In the genomic region with DNA sequence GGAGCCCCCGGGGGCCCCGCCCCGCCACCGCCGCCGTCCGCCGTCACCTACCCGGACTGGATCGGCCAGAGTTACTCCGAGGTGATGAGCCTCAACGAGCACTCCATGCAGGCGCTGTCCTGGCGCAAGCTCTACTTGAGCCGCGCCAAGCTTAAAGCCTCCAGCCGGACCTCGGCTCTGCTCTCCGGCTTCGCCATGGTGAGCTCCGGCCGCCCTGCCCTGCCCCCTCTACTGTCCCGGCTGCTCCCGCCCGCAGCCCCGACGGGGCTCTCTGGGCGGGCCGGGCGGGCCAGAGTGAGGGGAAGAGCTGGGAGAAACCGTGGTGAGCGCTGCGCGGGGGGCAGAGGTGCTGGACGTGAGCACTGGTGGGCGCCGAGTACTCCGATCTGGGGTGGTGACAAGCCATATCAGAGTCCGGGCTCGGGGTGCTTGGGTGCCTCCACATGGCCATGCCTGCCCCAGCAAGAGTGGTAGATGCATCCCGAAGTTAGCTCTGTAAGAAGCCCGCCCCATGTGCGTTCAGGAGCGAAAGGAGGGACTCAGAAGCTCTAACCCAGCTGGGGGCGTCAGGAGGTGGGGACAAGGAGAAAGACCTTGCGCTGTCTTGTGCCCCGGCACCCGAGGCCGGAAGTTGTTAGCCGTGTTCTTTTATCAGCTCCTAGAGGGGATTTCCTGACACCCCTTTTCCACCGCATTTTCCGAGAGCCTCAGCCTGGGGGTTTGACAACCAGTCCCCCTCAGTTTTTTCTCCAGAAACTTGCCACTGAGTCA, we compare ENCODE assay signal across 8 cellular contexts. TPM values are rescaled to one million over a fixed set of nuclear protein-coding genes. Genes with fewer than 3 reads are reported as not detected.
DNase-seq lines count a peak whose midpoint lies in the region; ATAC-seq and TF ChIP-seq lines count a peak whose summit lies in the region.

No MANE protein-coding gene starts in this region.

- H3K4me2 ChIP-seq in HCT116 (ENCODE audit: low read length), result peak overlapping the region; percentile 96

- H4K20me1 ChIP-seq in HCT116 (ENCODE audit: insufficient read depth), result no peaks in the 10 kb centered on the region

- peak overlapping the region; percentile 95 for H3K9ac ChIP-seq in HCT116 (ENCODE audit: low read length)

- peak overlapping the region; percentile 90 for H3K4me3 ChIP-seq in GM12875 (ENCODE audit: low read depth, low read length)
- H3K4me3 ChIP-seq in HCT116 (replicated peaks in 1 of 2; ENCODE audit: low read depth in 1 of 2, low read length in 2 of 2), result peak overlapping the region; percentile 86 to 87

- H3K79me2 ChIP-seq in HCT116 (ENCODE audit: insufficient read depth, low read length), result peaks cover 46% of the 10 kb centered on the region

- no peaks in the 10 kb centered on the region for H3K36me3 ChIP-seq in HCT116 (ENCODE audit: control insufficient read depth in 1 of 2, insufficient read depth in 2 of 2, low read length in 2 of 2)

- H3K9me2 ChIP-seq in HCT116 (ENCODE audit: insufficient read depth), result no peaks in the 10 kb centered on the region

- H3K27ac ChIP-seq in HCT116 (ENCODE audit: low read depth, low read length) (peak overlapping the region; percentile 79), caudate nucleus (ENCODE audit: low read depth, low read length) (no peak overlapping the region)

- intact Hi-C loops in HCT116 (cut with micrococcal nuclease), result loop anchor here (5.0 kb wide), 2 partner anchors 35 to 125 kb away; no protein-coding TSS in a partner anchor

- H3K27me3 ChIP-seq in HCT116 (ENCODE audit: insufficient read depth, low read length), result no peaks in the 10 kb centered on the region

- no peaks in the 10 kb centered on the region for H3K9me3 ChIP-seq in HCT116 (ENCODE audit: control insufficient read depth in 1 of 2, insufficient read depth in 1 of 2, low read depth in 1 of 2, low read length in 2 of 2)

- H2AFZ ChIP-seq in HCT116 (ENCODE audit: low read depth, low read length, poor library complexity, severe bottlenecking), result no peak overlapping the region

- CTCF ChIA-PET in HCT116 (lab: Charles Lee), result interaction anchor here (0.6 to 4.2 kb wide), 4 partner anchors 10 to 167 kb away, joined by 3 to 27 read pairs (median 4); no protein-coding TSS in a partner anchor

- no peak for TF ChIP-seq POLR2A in HCT116 (IDR thresholded peaks at IDR 0.05; ENCODE audit: borderline replicate concordance, extremely low read depth, insufficient read depth, insufficient read length)

- no peak for TF ChIP-seq RAD21 in HCT116 (IDR thresholded peaks at IDR 0.05; ENCODE audit: low read depth)

- RAD21 ChIA-PET in HCT116 (lab: Charles Lee; ENCODE audit: low non-redundant PET in 1 of 2, low total read pairs in 2 of 2, uncharacterized antibody in 2 of 2, unreplicated experiment in 2 of 2), result interaction anchor here (0.6 to 2.4 kb wide), 3 partner anchors 58 to 75 kb away, joined by 3 to 10 read pairs (median 5); no protein-coding TSS in a partner anchor

- peak; percentile 45 for ATAC-seq in HCT116

- TSS peak; percentile 39 for BruUV-seq in HCT116 (replicated peaks; lab: Mats Ljungman, UMichigan)

- H3K4me1 ChIP-seq in HCT116 (ENCODE audit: control insufficient read depth in 1 of 2, insufficient read depth in 2 of 2, low read length in 2 of 2), result peaks cover 30 to 49% of the 10 kb centered on the region in 2 experiments

- DNase-seq in HCT116 (ENCODE audit: low read depth, low spot score) (no peak), MV-4-11 (lab: John Stamatoyannopoulos, UW) (peak; percentile 46), caudate nucleus (lab: John Stamatoyannopoulos, UW) (peak in 38 of 61 donors; percentile 11 to 72 (median 38)), kidney glomerular epithelial cell (lab: John Stamatoyannopoulos, UW) (peak; percentile 30), NCI-H1930 (lab: John Stamatoyannopoulos, UW) (no peak)
- peak; percentile 39 to 65 (median 49) for DNase-seq in activated CD4-positive, CD25-positive, alpha-beta regulatory T cell (lab: John Stamatoyannopoulos, UW)
- DNase-seq in stimulated activated CD4-positive, alpha-beta T cell treated with anti-CD3 and anti-CD28 coated beads, Interleukin-1b, Interleukin-23, amount 100 ng/mL, for 4 hours (ENCODE audit: low read depth in 2 of 2), result peak; percentile 80 to 87

- POLR2A ChIA-PET in HCT116 (lab: Charles Lee), result interaction anchor here (0.6 to 1.6 kb wide), 7 partner anchors 8 to 1544 kb away, joined by 3 to 7 read pairs (median 3); no protein-coding TSS in a partner anchor

- TF ChIP-seq CTCF in GM12875 (IDR thresholded peaks at IDR 0.05; ENCODE audit: borderline replicate concordance, insufficient read depth, low read depth, low read length) (0 out of 2 replicates have a peak, but pooled peaks have one; percentile 4), HCT116 (IDR thresholded peaks at IDR 0.05 in 2 of 3, conservative IDR thresholded peaks at IDR 0.05 in 1 of 3; ENCODE audit: borderline replicate concordance in 1 of 3, insufficient read depth in 1 of 3, low read depth in 2 of 3, low read length in 2 of 3) (no peak)

TF ChIP-seq in HCT116, 20 proteins besides CTCF, POLR2A, EP300 and RAD21:
- TF ChIP-seq JUND (IDR thresholded peaks at IDR 0.05), result no peak
- TF ChIP-seq ZFX (IDR thresholded peaks at IDR 0.05), result peak; percentile 47; the same call in 1 of the 2 replicates

RNA-seq across cellular contexts. Expression of gene ORAI1, which starts 0.7 kb away (rescaled TPM):
- 20.2 TPM for total RNA-seq in HCT116 (2021; ENCODE audit: unreplicated experiment)
- polyA plus RNA-seq in HCT116 (2012), result 23.7 and 26.7 TPM in 2 replicates

RNA-seq across cellular contexts. Expression of gene MORN3, which starts 42.4 kb away (rescaled TPM):
- total RNA-seq in HCT116 (2021; ENCODE audit: unreplicated experiment), result 0.34 TPM
- 0.49 and 0.70 TPM in 2 replicates for polyA plus RNA-seq in HCT116 (2012)

RNA-seq across cellular contexts. Expression of gene KDM2B, which starts 46.2 kb away (rescaled TPM):
- total RNA-seq in HCT116 (2021; ENCODE audit: unreplicated experiment), result 36.7 TPM
- polyA plus RNA-seq in HCT116 (2012), result 23.7 and 28.4 TPM in 2 replicates

Comparison
In these comparisons a context has a peak if more than half of its experiments do, and no peak if none do; other contexts are left out.
1. DNase-seq: peak in MV-4-11 (single experiment), activated CD4-positive, CD25-positive, alpha-beta regulatory T cell (4 of 4), caudate nucleus (38 of 61), kidney glomerular epithelial cell (single experiment) and stimulated activated CD4-positive, alpha-beta T cell treated with anti-CD3 and anti-CD28 coated beads, Interleukin-1b, Interleukin-23, amount 100 ng/mL, for 4 hours (2 of 2); none in HCT116 (single experiment) and NCI-H1930 (0 of 2).